8 cellular contexts compared by ENCODE assay signal in genomic region chr1:232806071-232806510, GRCh38. TPM values are rescaled to one million over a fixed set of nuclear protein-coding genes. Genes with fewer than 3 reads are reported as not detected.
DNase-seq lines count a peak whose midpoint lies in the region; ATAC-seq and TF ChIP-seq lines count a peak whose summit lies in the region.

No MANE protein-coding gene starts in this region.

- H3K9ac ChIP-seq in fibroblast of lung (ENCODE audit: insufficient read depth, low read length) = no peak overlapping the region

- DNase-seq in RPMI8226 (peak; percentile 32), fibroblast of lung (ENCODE audit: low read depth in 2 of 2) (no peak), psoas muscle (no peak), GOT3 (lab: John Stamatoyannopoulos, UW) (no peak), GF-D8 (lab: John Stamatoyannopoulos, UW) (no peak)

- no peaks in the 10 kb centered on the region for H3K27me3 ChIP-seq in fibroblast of lung (ENCODE audit: control insufficient read depth, insufficient read depth, low read length)
- no peaks in the 10 kb centered on the region for H3K27me3 ChIP-seq in psoas muscle (ENCODE audit: insufficient read depth in 3 of 3, low read length in 2 of 3)

- H3K4me3 ChIP-seq in GM08714 (ENCODE audit: low read length) (peak overlapping the region; percentile 79; the same call in 1 of the 2 replicates), fibroblast of lung (replicated peaks in 1 of 4; ENCODE audit: control extremely low read depth in 1 of 4, insufficient read depth in 1 of 4, low read depth in 3 of 4, low read length in 4 of 4) (peak overlapping the region in 3 of 4 experiments; percentile 53 to 67 (median 65)), psoas muscle (peak overlapping the region; percentile 90)

- no peaks in the 10 kb centered on the region for H3K79me2 ChIP-seq in fibroblast of lung (ENCODE audit: control insufficient read depth, insufficient read depth, low read length)

- H3K9me3 ChIP-seq in fibroblast of lung (ENCODE audit: control insufficient read depth, insufficient read depth, low read depth, low read length) = no peaks in the 10 kb centered on the region
- no peaks in the 10 kb centered on the region for H3K9me3 ChIP-seq in psoas muscle

- H3K4me1 ChIP-seq in fibroblast of lung (ENCODE audit: control insufficient read depth, extremely low read depth, insufficient read depth, low read length) (no peaks in the 10 kb centered on the region), psoas muscle (peaks cover 34% of the 10 kb centered on the region)

- intact Hi-C loops in psoas muscle (cut with DNase I) = loop anchor here (5.0 to 10.0 kb wide), 2 partner anchors 146 to 171 kb away; partner anchors contain the start of genes NTPCR (in 1 of the 2) and SIPA1L2 (in 1 of the 2)

- no peak for ATAC-seq in psoas muscle
- ATAC-seq in HG02678 (IDR thresholded peaks at IDR 0.05; ENCODE audit: unreplicated experiment) = no peak
- no peak for ATAC-seq in HG02798 (IDR thresholded peaks at IDR 0.05; ENCODE audit: poor library complexity, unreplicated experiment)

- no peak for TF ChIP-seq CTCF in fibroblast of lung (conservative IDR thresholded peaks at IDR 0.05 in 1 of 2, IDR thresholded peaks at IDR 0.05 in 1 of 2; ENCODE audit: low read depth in 1 of 2, low read length in 2 of 2)
- no peak for TF ChIP-seq CTCF in psoas muscle (IDR thresholded peaks at IDR 0.05)

- H4K20me1 ChIP-seq in fibroblast of lung (ENCODE audit: control insufficient read depth, extremely low read depth, insufficient read depth, low read length) = no peaks in the 10 kb centered on the region

- H3K36me3 ChIP-seq in fibroblast of lung (ENCODE audit: control insufficient read depth, insufficient read depth, low read length) (no peaks in the 10 kb centered on the region), psoas muscle (ENCODE audit: insufficient read depth in 1 of 2, low read depth in 1 of 2) (no peaks in the 10 kb centered on the region)

- no peak overlapping the region for H3K27ac ChIP-seq in fibroblast of lung (ENCODE audit: insufficient read depth, low read length)
- H3K27ac ChIP-seq in psoas muscle = peak overlapping the region; percentile 93

- WGBS in psoas muscle, 3 donors = 52 to 60% (median 60%) methylated on average over 4 of the region's 4 CpGs

- peak overlapping the region; percentile 45 for H2AFZ ChIP-seq in fibroblast of lung (ENCODE audit: low read length)

- H3K4me2 ChIP-seq in fibroblast of lung (ENCODE audit: extremely low read depth, insufficient read depth, low read length) = no peak overlapping the region

RNA-seq across cellular contexts. Expression of gene MAP10, which starts 0.9 kb away (rescaled TPM):
- 2.6 TPM in 2 replicates for total RNA-seq in fibroblast of lung
- 0.98 and 1.2 TPM in 2 replicates for polyA plus RNA-seq in fibroblast of lung
- polyA plus RNA-seq in fibroblast of lung (2012) = 0.56 and 0.86 TPM in 2 replicates
- not detected in 2 replicates for polyA minus RNA-seq in fibroblast of lung (ENCODE audit: low replicate concordance)
- total RNA-seq in psoas muscle = 1 to 10 TPM; 1.3 to 4.0 (median 2.2) TPM
- polyA plus RNA-seq in psoas muscle = 1 to 10 TPM in 1 of 3 donors, under 1 TPM in 2; 0.84 to 2.1 (median 0.86) TPM
